ENCODE assay signal across 1 cellular context in genomic region chr16:89565506-89566372, GRCh38.
A peak's percentile ranks its signal among the peaks of the same experiment; 100 is the strongest.
TF ChIP-seq lines count a peak whose summit lies in the region.

No MANE protein-coding gene starts in this region.

TF ChIP-seq in HepG2, 621 proteins besides CTCF, POLR2A, EP300 and RAD21 (continued from another document and continues in another):
- TF ChIP-seq ZNF318 (CRISPR knock-in tag; IDR thresholded peaks at IDR 0.05) (0 out of 2 replicates have a peak, but pooled peaks have one; percentile 91), ZNF570 (CRISPR knock-in tag; IDR thresholded peaks at IDR 0.05; ENCODE audit: borderline replicate concordance) (no peak; the same call in 1 of the 2 replicates), ZNF773 (CRISPR knock-in tag; IDR thresholded peaks at IDR 0.05; ENCODE audit: borderline replicate concordance) (peak; percentile 65; the same call in 1 of the 2 replicates), NFIB (CRISPR knock-in tag; IDR thresholded peaks at IDR 0.05; ENCODE audit: borderline replicate concordance) (no peak), ZC3H13 (CRISPR knock-in tag; IDR thresholded peaks at IDR 0.05) (no peak), ATAD3A (CRISPR knock-in tag; IDR thresholded peaks at IDR 0.05) (no peak), ZNF644 (CRISPR knock-in tag; IDR thresholded peaks at IDR 0.05; ENCODE audit: low read depth) (no peak), EHMT2 (IDR thresholded peaks at IDR 0.05; ENCODE audit: borderline replicate concordance, low read depth, low read length) (no peak), ZNF564 (CRISPR knock-in tag; IDR thresholded peaks at IDR 0.05) (0 out of 2 replicates have a peak, but pooled peaks have one; percentile 4), ZNF232 (CRISPR knock-in tag; IDR thresholded peaks at IDR 0.05; ENCODE audit: borderline replicate concordance) (no peak; the same call in 1 of the 2 replicates), ZNF746 (CRISPR knock-in tag; IDR thresholded peaks at IDR 0.05) (peak; percentile 63), ZNF235 (CRISPR knock-in tag; IDR thresholded peaks at IDR 0.05; ENCODE audit: borderline replicate concordance) (no peak), RARG (CRISPR knock-in tag; IDR thresholded peaks at IDR 0.05; ENCODE audit: low read depth) (no peak), JUNB (CRISPR knock-in tag; IDR thresholded peaks at IDR 0.05; ENCODE audit: borderline replicate concordance) (no peak), ZZZ3 (CRISPR knock-in tag; IDR thresholded peaks at IDR 0.05; ENCODE audit: borderline replicate concordance) (no peak), NFKBIZ (CRISPR knock-in tag; IDR thresholded peaks at IDR 0.05) (no peak), SSRP1 (CRISPR knock-in tag; IDR thresholded peaks at IDR 0.05) (peak; percentile 93), ZNF841 (CRISPR knock-in tag; IDR thresholded peaks at IDR 0.05; ENCODE audit: borderline replicate concordance) (no peak), ZNF572 (CRISPR knock-in tag; IDR thresholded peaks at IDR 0.05) (0 out of 2 replicates have a peak, but pooled peaks have one; percentile 74), ZNF230 (CRISPR knock-in tag; IDR thresholded peaks at IDR 0.05) (0 out of 2 replicates have a peak, but pooled peaks have one; percentile 23), MAX (IDR thresholded peaks at IDR 0.05) (peak; percentile 47; the same call in 1 of the 2 replicates), ARNT (IDR thresholded peaks at IDR 0.05) (no peak), SMAD3 (CRISPR knock-in tag; IDR thresholded peaks at IDR 0.05) (no peak), NFE2L1 (CRISPR knock-in tag; IDR thresholded peaks at IDR 0.05; ENCODE audit: borderline replicate concordance) (peak; percentile 85; the same call in 1 of the 2 replicates), ZNF816 (CRISPR knock-in tag; IDR thresholded peaks at IDR 0.05; ENCODE audit: borderline replicate concordance) (no peak), IRF2 (CRISPR knock-in tag; IDR thresholded peaks at IDR 0.05) (peak; percentile 55; the same call in 1 of the 2 replicates), ZGPAT (CRISPR knock-in tag; IDR thresholded peaks at IDR 0.05) (peak; percentile 75; the same call in 1 of the 2 replicates), FOSL2 (CRISPR knock-in tag; IDR thresholded peaks at IDR 0.05) (peak; percentile 3; the same call in 1 of the 2 replicates), LRRFIP1 (CRISPR knock-in tag; conservative IDR thresholded peaks at IDR 0.05) (no peak), ZNF468 (CRISPR knock-in tag; IDR thresholded peaks at IDR 0.05) (no peak), MYNN (CRISPR knock-in tag; IDR thresholded peaks at IDR 0.05; ENCODE audit: low read depth) (0 out of 2 replicates have a peak, but pooled peaks have one; percentile 70), TOE1 (CRISPR knock-in tag; IDR thresholded peaks at IDR 0.05) (0 out of 2 replicates have a peak, but pooled peaks have one; percentile 52), ZNF317 (CRISPR knock-in tag; IDR thresholded peaks at IDR 0.05) (no peak), CBX5 (CRISPR knock-in tag; IDR thresholded peaks at IDR 0.05; ENCODE audit: borderline replicate concordance) (peak; percentile 61; the same call in 1 of the 2 replicates), ZKSCAN1 (IDR thresholded peaks at IDR 0.05; ENCODE audit: low read length) (no peak), KLF12 (CRISPR knock-in tag; IDR thresholded peaks at IDR 0.05; ENCODE audit: borderline replicate concordance) (0 out of 2 replicates have a peak, but pooled peaks have one; percentile 43), PHF8 (CRISPR knock-in tag; IDR thresholded peaks at IDR 0.05) (peak; percentile 51; the same call in 1 of the 2 replicates), ZNF44 (CRISPR knock-in tag; IDR thresholded peaks at IDR 0.05) (no peak)
- TF ChIP-seq, protein P1, sequence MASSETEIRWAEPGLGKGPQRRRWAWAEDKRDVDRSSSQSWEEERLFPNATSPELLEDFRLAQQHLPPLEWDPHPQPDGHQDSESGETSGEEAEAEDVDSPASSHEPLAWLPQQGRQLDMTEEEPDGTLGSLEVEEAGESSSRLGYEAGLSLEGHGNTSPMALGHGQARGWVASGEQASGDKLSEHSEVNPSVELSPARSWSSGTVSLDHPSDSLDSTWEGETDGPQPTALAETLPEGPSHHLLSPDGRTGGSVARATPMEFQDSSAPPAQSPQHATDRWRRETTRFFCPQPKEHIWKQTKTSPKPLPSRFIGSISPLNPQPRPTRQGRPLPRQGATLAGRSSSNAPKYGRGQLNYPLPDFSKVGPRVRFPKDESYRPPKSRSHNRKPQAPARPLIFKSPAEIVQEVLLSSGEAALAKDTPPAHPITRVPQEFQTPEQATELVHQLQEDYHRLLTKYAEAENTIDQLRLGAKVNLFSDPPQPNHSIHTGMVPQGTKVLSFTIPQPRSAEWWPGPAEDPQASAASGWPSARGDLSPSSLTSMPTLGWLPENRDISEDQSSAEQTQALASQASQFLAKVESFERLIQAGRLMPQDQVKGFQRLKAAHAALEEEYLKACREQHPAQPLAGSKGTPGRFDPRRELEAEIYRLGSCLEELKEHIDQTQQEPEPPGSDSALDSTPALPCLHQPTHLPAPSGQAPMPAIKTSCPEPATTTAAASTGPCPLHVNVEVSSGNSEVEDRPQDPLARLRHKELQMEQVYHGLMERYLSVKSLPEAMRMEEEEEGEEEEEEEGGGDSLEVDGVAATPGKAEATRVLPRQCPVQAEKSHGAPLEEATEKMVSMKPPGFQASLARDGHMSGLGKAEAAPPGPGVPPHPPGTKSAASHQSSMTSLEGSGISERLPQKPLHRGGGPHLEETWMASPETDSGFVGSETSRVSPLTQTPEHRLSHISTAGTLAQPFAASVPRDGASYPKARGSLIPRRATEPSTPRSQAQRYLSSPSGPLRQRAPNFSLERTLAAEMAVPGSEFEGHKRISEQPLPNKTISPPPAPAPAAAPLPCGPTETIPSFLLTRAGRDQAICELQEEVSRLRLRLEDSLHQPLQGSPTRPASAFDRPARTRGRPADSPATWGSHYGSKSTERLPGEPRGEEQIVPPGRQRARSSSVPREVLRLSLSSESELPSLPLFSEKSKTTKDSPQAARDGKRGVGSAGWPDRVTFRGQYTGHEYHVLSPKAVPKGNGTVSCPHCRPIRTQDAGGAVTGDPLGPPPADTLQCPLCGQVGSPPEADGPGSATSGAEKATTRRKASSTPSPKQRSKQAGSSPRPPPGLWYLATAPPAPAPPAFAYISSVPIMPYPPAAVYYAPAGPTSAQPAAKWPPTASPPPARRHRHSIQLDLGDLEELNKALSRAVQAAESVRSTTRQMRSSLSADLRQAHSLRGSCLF (CRISPR knock-in tag; IDR thresholded peaks at IDR 0.05; ENCODE audit: borderline replicate concordance), result no peak
- TF ChIP-seq, protein P2, sequence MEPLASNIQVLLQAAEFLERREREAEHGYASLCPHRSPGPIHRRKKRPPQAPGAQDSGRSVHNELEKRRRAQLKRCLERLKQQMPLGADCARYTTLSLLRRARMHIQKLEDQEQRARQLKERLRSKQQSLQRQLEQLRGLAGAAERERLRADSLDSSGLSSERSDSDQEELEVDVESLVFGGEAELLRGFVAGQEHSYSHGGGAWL (CRISPR knock-in tag; IDR thresholded peaks at IDR 0.05), result peak; percentile 55; the same call in 1 of the 2 replicates
- TF ChIP-seq, protein P3, sequence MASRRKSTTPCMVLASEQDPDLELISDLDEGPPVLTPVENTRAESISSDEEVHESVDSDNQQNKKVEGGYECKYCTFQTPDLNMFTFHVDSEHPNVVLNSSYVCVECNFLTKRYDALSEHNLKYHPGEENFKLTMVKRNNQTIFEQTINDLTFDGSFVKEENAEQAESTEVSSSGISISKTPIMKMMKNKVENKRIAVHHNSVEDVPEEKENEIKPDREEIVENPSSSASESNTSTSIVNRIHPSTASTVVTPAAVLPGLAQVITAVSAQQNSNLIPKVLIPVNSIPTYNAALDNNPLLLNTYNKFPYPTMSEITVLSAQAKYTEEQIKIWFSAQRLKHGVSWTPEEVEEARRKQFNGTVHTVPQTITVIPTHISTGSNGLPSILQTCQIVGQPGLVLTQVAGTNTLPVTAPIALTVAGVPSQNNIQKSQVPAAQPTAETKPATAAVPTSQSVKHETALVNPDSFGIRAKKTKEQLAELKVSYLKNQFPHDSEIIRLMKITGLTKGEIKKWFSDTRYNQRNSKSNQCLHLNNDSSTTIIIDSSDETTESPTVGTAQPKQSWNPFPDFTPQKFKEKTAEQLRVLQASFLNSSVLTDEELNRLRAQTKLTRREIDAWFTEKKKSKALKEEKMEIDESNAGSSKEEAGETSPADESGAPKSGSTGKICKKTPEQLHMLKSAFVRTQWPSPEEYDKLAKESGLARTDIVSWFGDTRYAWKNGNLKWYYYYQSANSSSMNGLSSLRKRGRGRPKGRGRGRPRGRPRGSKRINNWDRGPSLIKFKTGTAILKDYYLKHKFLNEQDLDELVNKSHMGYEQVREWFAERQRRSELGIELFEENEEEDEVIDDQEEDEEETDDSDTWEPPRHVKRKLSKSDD (CRISPR knock-in tag; IDR thresholded peaks at IDR 0.05; ENCODE audit: low read depth), result no peak
- TF ChIP-seq, protein P4, sequence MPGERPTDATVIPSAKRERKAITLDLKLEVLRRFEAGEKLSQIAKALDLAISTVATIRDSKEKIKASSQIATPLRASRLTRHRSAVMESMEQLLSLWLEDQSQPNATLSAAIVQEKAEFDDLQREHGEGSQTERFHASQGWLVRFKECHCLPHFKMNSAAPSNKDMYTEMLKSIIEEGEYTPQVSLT (CRISPR knock-in tag; IDR thresholded peaks at IDR 0.05; ENCODE audit: borderline replicate concordance, low read depth), result peak; percentile 92
